Comparison of ENCODE assay signal across 9 cellular contexts in the genomic region with DNA sequence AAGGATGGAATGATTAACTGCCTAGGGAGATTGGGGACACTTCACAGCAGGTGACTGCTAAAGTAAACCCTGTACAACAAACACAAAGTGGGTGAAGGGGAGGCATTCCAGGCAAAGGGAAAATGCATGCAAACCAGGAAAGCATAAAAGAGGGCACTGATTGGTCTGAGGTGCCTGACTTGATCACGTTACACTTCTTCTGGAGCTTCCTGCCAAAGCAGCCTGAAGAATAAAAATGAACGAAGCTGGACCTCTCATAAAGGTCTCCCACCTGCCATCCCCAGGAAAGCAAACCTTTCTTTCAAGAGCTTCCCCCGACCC. TPM values are rescaled to one million over a fixed set of nuclear protein-coding genes. Genes with fewer than 3 reads are reported as not detected.
DNase-seq lines count a peak whose midpoint lies in the region; ATAC-seq, FAIRE-seq and TF ChIP-seq lines count a peak whose summit lies in the region.
"Had no signal": no experiment of that assay in that cellular context is flagged by ENCODE, and none has a peak within 500 bp of the region (broad histone marks: within the 10 kb centered on the region; RNA-seq: fewer than 3 reads in every experiment).

No MANE protein-coding gene starts in this region.

- ATAC-seq in A549 = peak; percentile 16 to 32; a peak in 4 of 6 replicates
- peak; percentile 33 for ATAC-seq in GM19043 (IDR thresholded peaks at IDR 0.05; ENCODE audit: low read depth, unreplicated experiment)

- WGBS in A549 (ENCODE audit: missing lambda C conversion rate) = 59% methylated on average over 3 of the region's 3 CpGs
- 74 to 81% methylated on average over 3 of the region's 3 CpGs for WGBS in esophagus, 2 donors
- WGBS in adrenal gland, 4 donors = 62 to 80% (median 72%) methylated on average over 3 of the region's 3 CpGs

- H3K36me3 ChIP-seq in esophagus (ENCODE audit: control insufficient read depth in 2 of 2, insufficient read depth in 2 of 2, low read length in 1 of 2) = peaks cover 6 to 7% of the 10 kb centered on the region in 2 donors
- H3K36me3 ChIP-seq in kidney (ENCODE audit: control insufficient read depth in 1 of 2, insufficient read depth in 2 of 2, low read length in 2 of 2) = peaks cover 6 to 13% of the 10 kb centered on the region in 2 donors
- H3K36me3 ChIP-seq in OCI-LY7 (ENCODE audit: insufficient read depth, low read length) = no peaks in the 10 kb centered on the region
- peaks cover 0 to 21% of the 10 kb centered on the region in 2 donors for H3K36me3 ChIP-seq in adrenal gland (replicated peaks in 1 of 2)

- TF ChIP-seq CTCF in A549 (IDR thresholded peaks at IDR 0.05) (no peak), kidney (IDR thresholded peaks at IDR 0.05; ENCODE audit: borderline replicate concordance, extremely low read depth, insufficient read depth) (no peak), OCI-LY7 (conservative IDR thresholded peaks at IDR 0.05; ENCODE audit: low read length) (no peak), adrenal gland (IDR thresholded peaks at IDR 0.05) (peak in 1 of 6 experiments; percentile 14)

- H3K27me3 ChIP-seq in esophagus (ENCODE audit: control insufficient read depth in 1 of 2, insufficient read depth in 2 of 2, low read length in 2 of 2) (no peaks in the 10 kb centered on the region), adrenal gland (no peaks in the 10 kb centered on the region)

- TF ChIP-seq RAD21 in A549 (conservative IDR thresholded peaks at IDR 0.05 in 1 of 2, IDR thresholded peaks at IDR 0.05 in 1 of 2) = no peak

- H4K20me1 ChIP-seq in OCI-LY7 (ENCODE audit: insufficient read depth, low read length) = no peaks in the 10 kb centered on the region

- FAIRE-seq in A549 (lab: Jason Lieb, UNC) (no peak), kidney (lab: Jason Lieb, UNC) (no peak)
- FAIRE-seq: D721Med had no signal

- peak overlapping the region; percentile 54 for H3K4me2 ChIP-seq in A549
- H3K4me2 ChIP-seq in OCI-LY7 (ENCODE audit: low read length) = no peak overlapping the region

- POLR2A ChIA-PET in A549 (lab: Yijun Ruan, JAX) = interaction anchor here (0.6 to 1.5 kb wide), 7 partner anchors 123 to 450 kb away, joined by 3 to 12 read pairs (median 5); a partner anchor contains a TSS
- POLR2A ChIA-PET in OCI-LY7 (lab: Charles Lee) = interaction anchor here (0.7 to 0.8 kb wide), 2 partner anchors 10 to 23 kb away, joined by 3 to 4 read pairs; no protein-coding TSS in a partner anchor

- TF ChIP-seq POLR2A in A549 (IDR thresholded peaks at IDR 0.05; ENCODE audit: low read length) (no peak), adrenal gland (IDR thresholded peaks at IDR 0.05) (no peak)

- no peaks in the 10 kb centered on the region for H3K9me3 ChIP-seq in A549
- H3K9me3 ChIP-seq in esophagus (ENCODE audit: control insufficient read depth in 2 of 2, insufficient read depth in 1 of 2, low read depth in 1 of 2, low read length in 1 of 2) = no peaks in the 10 kb centered on the region
- no peaks in the 10 kb centered on the region for H3K9me3 ChIP-seq in kidney (ENCODE audit: control insufficient read depth in 1 of 2, low read length in 2 of 2)
- no peaks in the 10 kb centered on the region for H3K9me3 ChIP-seq in OCI-LY7 (ENCODE audit: low read length)
- no peaks in the 10 kb centered on the region for H3K9me3 ChIP-seq in adrenal gland (replicated peaks in 1 of 3)

- H3K4me3 ChIP-seq in A549 (no peak overlapping the region), esophagus (ENCODE audit: low read depth in 1 of 2, low read length in 2 of 2) (no peak overlapping the region), kidney (ENCODE audit: low read length in 2 of 2) (no peak overlapping the region), OCI-LY7 (ENCODE audit: low read depth, low read length, poor library complexity, severe bottlenecking) (no peak overlapping the region), adrenal gland (no peak overlapping the region)

- TF ChIP-seq EP300 in A549 (IDR thresholded peaks at IDR 0.05) = no peak

- BruUV-seq in OCI-LY7 (replicated peaks; lab: Mats Ljungman, UMichigan) = no TSS peak

- DNase-seq in A549 (ENCODE audit: low read depth in 1 of 2, low spot score in 1 of 2) (no peak), NCI-H69 (lab: John Stamatoyannopoulos, UW) (peak; percentile 97), kidney (no peak), OCI-LY7 (ENCODE audit: low spot score) (no peak), cortex of kidney (lab: John Stamatoyannopoulos, UW) (no peak), adrenal gland (no peak)

- H3K4me1 ChIP-seq in A549 (peaks cover 30% of the 10 kb centered on the region), esophagus (ENCODE audit: control insufficient read depth in 2 of 2, insufficient read depth in 2 of 2, low read length in 1 of 2) (peaks cover 0 to 17% of the 10 kb centered on the region in 2 donors), kidney (ENCODE audit: control insufficient read depth in 1 of 2, insufficient read depth in 1 of 2, low read depth in 1 of 2, low read length in 2 of 2) (peaks cover 22 to 31% of the 10 kb centered on the region in 2 donors), OCI-LY7 (ENCODE audit: insufficient read depth, low read length, poor library complexity, severe bottlenecking) (no peaks in the 10 kb centered on the region), adrenal gland (replicated peaks in 1 of 2) (peaks cover 0 to 38% of the 10 kb centered on the region in 2 donors)

- H2AFZ ChIP-seq in OCI-LY7 (ENCODE audit: low read length) = no peak overlapping the region

- intact Hi-C loops in kidney (cut with DNase I) = loop anchor here (10.0 kb wide), 1 partner anchor 123 kb away; no protein-coding TSS in a partner anchor
- intact Hi-C loops in OCI-LY7 (cut with micrococcal nuclease; ENCODE audit: unreplicated experiment) = no loop called here
- intact Hi-C loops in adrenal gland (cut with DNase I) = loop anchor here (5.0 kb wide), 2 partner anchors 121 to 226 kb away; a partner anchor contains a TSS

- H3K27ac ChIP-seq in A549 (peak overlapping the region; percentile 43 to 83; a peak in 5 of 6 replicates), esophagus (ENCODE audit: low read depth in 2 of 2, low read length in 1 of 2) (peak overlapping the region; percentile 66 to 71), kidney (ENCODE audit: low read depth in 2 of 2, low read length in 2 of 2) (peak overlapping the region in 1 of 2 donors; percentile 26), OCI-LY7 (ENCODE audit: low read depth, low read length, poor library complexity, severe bottlenecking) (no peak overlapping the region), adrenal gland (peak overlapping the region in 2 of 5 donors; percentile 31 to 49)

- H3K9me2 ChIP-seq in OCI-LY7 (ENCODE audit: insufficient read depth, low read length) = no peaks in the 10 kb centered on the region

- no peaks in the 10 kb centered on the region for H3K79me2 ChIP-seq in OCI-LY7 (ENCODE audit: insufficient read depth, low read depth, low read length)

- no peak overlapping the region for H3K9ac ChIP-seq in kidney (ENCODE audit: low read length in 2 of 2)

- CTCF ChIA-PET in A549 (lab: Yijun Ruan, JAX) = interaction anchor here (0.6 to 9.0 kb wide), 54 partner anchors 8 to 627 kb away, joined by 3 to 160 read pairs (median 5); a partner anchor contains a TSS
- CTCF ChIA-PET in OCI-LY7 (lab: Charles Lee; ENCODE audit: unreplicated experiment) = interaction anchor here (0.8 to 1.2 kb wide), 4 partner anchors 9 to 123 kb away, joined by 3 to 6 read pairs (median 4); no protein-coding TSS in a partner anchor

TF ChIP-seq in A549, 52 proteins besides CTCF, POLR2A, EP300 and RAD21 (continues in another document):
- no peak for TF ChIP-seq MYC (IDR thresholded peaks at IDR 0.05; ENCODE audit: borderline replicate concordance, low read length)
- TF ChIP-seq JUNB (IDR thresholded peaks at IDR 0.05) = no peak
- TF ChIP-seq CHD2 (IDR thresholded peaks at IDR 0.05; ENCODE audit: low read length, partially characterized antibody) = no peak
- no peak for TF ChIP-seq SREBF2 (IDR thresholded peaks at IDR 0.05)
- TF ChIP-seq HEYL (CRISPR knock-in tag; IDR thresholded peaks at IDR 0.05) = no peak
- TF ChIP-seq FOSL2 (IDR thresholded peaks at IDR 0.05) = no peak
- no peak for TF ChIP-seq FOSL2 (CRISPR knock-in tag; IDR thresholded peaks at IDR 0.05)
- TF ChIP-seq NPAS2 (CRISPR knock-in tag; IDR thresholded peaks at IDR 0.05; ENCODE audit: borderline replicate concordance) = no peak
- TF ChIP-seq, protein P1, sequence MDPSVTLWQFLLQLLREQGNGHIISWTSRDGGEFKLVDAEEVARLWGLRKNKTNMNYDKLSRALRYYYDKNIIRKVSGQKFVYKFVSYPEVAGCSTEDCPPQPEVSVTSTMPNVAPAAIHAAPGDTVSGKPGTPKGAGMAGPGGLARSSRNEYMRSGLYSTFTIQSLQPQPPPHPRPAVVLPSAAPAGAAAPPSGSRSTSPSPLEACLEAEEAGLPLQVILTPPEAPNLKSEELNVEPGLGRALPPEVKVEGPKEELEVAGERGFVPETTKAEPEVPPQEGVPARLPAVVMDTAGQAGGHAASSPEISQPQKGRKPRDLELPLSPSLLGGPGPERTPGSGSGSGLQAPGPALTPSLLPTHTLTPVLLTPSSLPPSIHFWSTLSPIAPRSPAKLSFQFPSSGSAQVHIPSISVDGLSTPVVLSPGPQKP (IDR thresholded peaks at IDR 0.05; ENCODE audit: low read depth, low read length) = no peak

RNA-seq across cellular contexts. Expression of a gene that starts 46.7 kb away (rescaled TPM):
- polyA plus RNA-seq in A549 (2011; rRNA removed) (0.63 and 1.4 TPM in 2 replicates), A549 (2017; fragmentation: RNase III; extraction: RNeasy Plus Mini Kit Qiagen cat#74134 plus additional on column Dnase treatment) (0.21 to 0.49 TPM (median 0.45 TPM) in 3 replicates), esophagus (1 to 10 TPM in 1 of 2 donors, under 1 TPM in 1; 0.84 to 4.6 TPM), kidney (ENCODE audit: insufficient read depth, low read depth, low replicate concordance) (0.65 TPM), adrenal gland (1 to 10 TPM; 2.3 to 3.8 (median 3.7) TPM)
- 0.26 TPM in 2 replicates for polyA plus RNA-seq in A549 (2012; cell fraction: cytosol; rRNA removed)
- 0.29 and 0.36 TPM in 2 replicates for polyA plus RNA-seq in A549 (2012; cell fraction: nucleus; rRNA removed)
- polyA minus RNA-seq in A549 (2011; rRNA and poly(A)+ RNA removed) = 1.3 TPM in 2 replicates
- total RNA-seq in kidney (3.5 TPM), OCI-LY7 (2022) (not detected in 2 replicates), adrenal gland (10 to 100 TPM in 2 of 8 donors, 1 to 10 TPM in 6; 1.9 to 47.6 (median 5.5) TPM)
- not detected in 2 replicates for total RNA-seq in OCI-LY7 (2014; rRNA removed; shearing (Covaris generic))
